17 cellular contexts compared by ENCODE assay signal in the genomic region with DNA sequence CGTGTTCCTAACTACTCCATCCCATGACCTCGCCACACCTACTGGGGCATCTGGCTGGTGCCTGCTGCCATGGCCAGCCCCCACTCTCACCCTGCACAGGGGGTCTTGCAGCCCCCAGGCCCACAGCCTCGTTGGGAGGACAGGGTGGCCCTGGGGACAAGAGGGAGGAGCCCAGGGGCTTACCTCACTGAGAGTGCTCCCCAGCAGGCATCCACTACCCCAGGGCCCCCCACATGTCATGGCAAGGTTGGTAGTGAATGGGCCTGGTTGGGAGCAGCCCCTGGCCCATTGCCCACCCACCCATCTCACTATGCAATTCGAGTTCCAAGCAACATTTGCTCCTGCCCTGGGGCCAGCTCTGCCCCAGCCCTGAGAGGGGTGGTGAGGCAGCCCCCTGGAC. TPM values are rescaled to one million over a fixed set of nuclear protein-coding genes. Genes with fewer than 3 reads are reported as not detected.
"Had no signal": no experiment of that assay in that cellular context is flagged by ENCODE, and none has a peak within 500 bp of the region (broad histone marks: within the 10 kb centered on the region; RNA-seq: fewer than 3 reads in every experiment).

No MANE protein-coding gene starts in this region.

- ATAC-seq: activated CD8-positive, alpha-beta memory T cell treated with anti-CD3 and anti-CD28 coated beads, Interleukin-2, amount 10 ng/mL, durations not matched to agents 7 days and 5 days; gastroesophageal sphincter; naive thymus-derived CD8-positive, alpha-beta T cell had no signal

- H3K9me3 Mint-ChIP-seq: activated B cell treated with CpG ODN at 0.5 μM for 24 hours; activated CD4-positive, alpha-beta memory T cell treated with anti-CD3 and anti-CD28 coated beads, Interleukin-2, amount 10 ng/mL, durations not matched to agents 7 days and 5 days; stimulated activated naive CD8-positive, alpha-beta T cell treated with anti-CD3 and anti-CD28 coated beads, Interleukin-15, Interleukin-2, amounts not matched to agents 100 ng/mL and 50 ng/mL, for 24 hours; T-cell had no signal

- H3K36me3 Mint-ChIP-seq: activated CD8-positive, alpha-beta memory T cell treated with anti-CD3 and anti-CD28 coated beads, Interleukin-2, amount 10 ng/mL, durations not matched to agents 7 days and 5 days; activated naive CD8-positive, alpha-beta T cell; T-cell had no signal

- DNase-seq: activated B cell treated with CpG ODN at 0.5 μM for 24 hours; activated CD4-positive, alpha-beta memory T cell treated with anti-CD3 and anti-CD28 coated beads, Interleukin-2, amount 10 ng/mL, durations not matched to agents 7 days and 5 days; activated CD4-positive, alpha-beta T cell treated with anti-CD3 and anti-CD28 coated beads for 48 hours; activated CD8-positive, alpha-beta memory T cell treated with anti-CD3 and anti-CD28 coated beads, Interleukin-2, amount 10 ng/mL, durations not matched to agents 7 days and 5 days; cerebellar nuclear complex; cortex of kidney; kidney glomerular epithelial cell; lower lobe of right lung; T-cell; uterus had no signal

- H3K9me3 ChIP-seq: gastroesophageal sphincter, lower lobe of right lung, uterus had no signal

- H3K36me3 ChIP-seq: uterus had no signal

- H3K4me1 Mint-ChIP-seq: activated B cell treated with CpG ODN at 0.5 μM for 24 hours; activated CD4-positive, alpha-beta memory T cell treated with anti-CD3 and anti-CD28 coated beads, Interleukin-2, amount 10 ng/mL, durations not matched to agents 7 days and 5 days had no signal

- H3K27me3 ChIP-seq: esophagus muscularis mucosa, gastroesophageal sphincter, tibial nerve, uterus had no signal

- H3K4me1 ChIP-seq: uterus had no signal

- H3K4me3 ChIP-seq: esophagus muscularis mucosa, gastroesophageal sphincter, heart right ventricle, lower lobe of right lung, tibial nerve, uterus had no signal

- H3K27ac Mint-ChIP-seq: activated B cell treated with CpG ODN at 0.5 μM for 24 hours; activated CD4-positive, alpha-beta memory T cell treated with anti-CD3 and anti-CD28 coated beads, Interleukin-2, amount 10 ng/mL, durations not matched to agents 7 days and 5 days; activated CD8-positive, alpha-beta memory T cell treated with anti-CD3 and anti-CD28 coated beads, Interleukin-2, amount 10 ng/mL, durations not matched to agents 7 days and 5 days; activated naive CD8-positive, alpha-beta T cell; naive thymus-derived CD8-positive, alpha-beta T cell; stimulated activated naive CD8-positive, alpha-beta T cell treated with anti-CD3 and anti-CD28 coated beads, Interleukin-15, Interleukin-2, amounts not matched to agents 100 ng/mL and 50 ng/mL, for 24 hours; T-cell had no signal

- H3K4me3 Mint-ChIP-seq: activated B cell treated with CpG ODN at 0.5 μM for 24 hours; activated CD4-positive, alpha-beta memory T cell treated with anti-CD3 and anti-CD28 coated beads, Interleukin-2, amount 10 ng/mL, durations not matched to agents 7 days and 5 days; activated CD8-positive, alpha-beta memory T cell treated with anti-CD3 and anti-CD28 coated beads, Interleukin-2, amount 10 ng/mL, durations not matched to agents 7 days and 5 days; activated naive CD8-positive, alpha-beta T cell; stimulated activated naive CD8-positive, alpha-beta T cell treated with anti-CD3 and anti-CD28 coated beads, Interleukin-15, Interleukin-2, amounts not matched to agents 100 ng/mL and 50 ng/mL, for 24 hours; T-cell had no signal

- H3K27ac ChIP-seq: lower lobe of right lung, uterus had no signal

RNA-seq across cellular contexts. Expression of a gene that starts 24.0 kb away (rescaled TPM):
- polyA plus RNA-seq: naive thymus-derived CD8-positive, alpha-beta T cell had no signal
